Comparison of ENCODE assay signal across 29 cellular contexts in genomic region chr10:61021926-61022325, GRCh38.
"Had no signal": no experiment of that assay in that cellular context is flagged by ENCODE, and none has a peak within 500 bp of the region (broad histone marks: within the 10 kb centered on the region; RNA-seq: fewer than 3 reads in every experiment).

No MANE protein-coding gene starts in this region.

- H3K9me3 ChIP-seq: esophagus squamous epithelium, gastrocnemius medialis, pancreas, psoas muscle, right atrium auricular region, stomach had no signal

- H3K4me3 ChIP-seq: esophagus squamous epithelium, gastrocnemius medialis, hepatocyte, pancreas, psoas muscle, right atrium auricular region, stomach, tibial nerve had no signal

- H3K36me3 ChIP-seq: brain microvascular endothelial cell, esophagus squamous epithelium, gastrocnemius medialis, pancreas, right atrium auricular region, stomach, tibial nerve had no signal

- H3K4me1 ChIP-seq: esophagus squamous epithelium, gastrocnemius medialis, psoas muscle, right atrium auricular region, tibial nerve had no signal

- H3K27ac ChIP-seq: brain microvascular endothelial cell, epithelial cell of prostate, esophagus squamous epithelium, gastrocnemius medialis, hepatocyte, pancreas, psoas muscle, right atrium auricular region, tibial nerve had no signal

- DNase-seq: activated CD4-positive, alpha-beta memory T cell treated with anti-CD3 and anti-CD28 coated beads, Interleukin-2, amount 10 ng/mL, durations not matched to agents 7 days and 5 days; activated CD4-positive, alpha-beta T cell treated with anti-CD3 and anti-CD28 coated beads, Interleukin-2, amount 10 ng/mL, durations not matched to agents 24 days and 14 days; activated CD4-positive, CD25-positive, alpha-beta regulatory T cell treated with anti-CD3 and anti-CD28 coated beads, Interleukin-2, amount 50 U/mL, for 72 hours; activated CD8-positive, alpha-beta memory T cell treated with anti-CD3 and anti-CD28 coated beads, Interleukin-2, amount 50 U/mL, for 48 hours; activated gamma-delta T cell; activated naive CD4-positive, alpha-beta T cell treated with anti-CD3 and anti-CD28 coated beads, Interleukin-2, amount 10 ng/mL, durations not matched to agents 7 days and 5 days; activated naive CD8-positive, alpha-beta T cell treated with anti-CD3 and anti-CD28 coated beads, Interleukin-2, amount 10 ng/mL, durations not matched to agents 7 days and 5 days; activated T-cell treated with anti-CD3 and anti-CD28 coated beads, Interleukin-2, amount 50 U/mL, for 24 hours; brain microvascular endothelial cell; central memory CD4-positive, alpha-beta T cell; endodermal cell; esophagus squamous epithelium; gastrocnemius medialis; left cardiac atrium; left ventricle myocardium superior; naive thymus-derived CD4-positive, alpha-beta T cell; nucleus accumbens; pancreas; psoas muscle; stimulated activated CD4-positive, alpha-beta T cell treated with anti-CD3 and anti-CD28 coated beads, Interleukin-15, amount 100 ng/mL, for 24 hours; stimulated activated CD4-positive, alpha-beta T cell treated with anti-CD3 and anti-CD28 coated beads, Interleukin-2, amount 100 ng/mL, for 24 hours; stimulated activated naive B cell treated with anti-CD40 and anti-IgM and Interleukin-4, amounts not matched to agents 10 μg/mL and 1 μg/mL and 100 μg/mL, for 72 hours; stomach; T-helper 17 cell; T1000 had no signal

- ATAC-seq: gastrocnemius medialis; left cardiac atrium; left ventricle myocardium superior; naive thymus-derived CD4-positive, alpha-beta T cell; pancreas; psoas muscle; stimulated activated naive B cell treated with anti-CD40 and anti-IgM and Interleukin-4, amounts not matched to agents 10 μg/mL and 1 μg/mL and 100 μg/mL, for 72 hours; T-helper 17 cell had no signal
